Comparison of ENCODE assay signal across 1 cellular context in the genomic region with DNA sequence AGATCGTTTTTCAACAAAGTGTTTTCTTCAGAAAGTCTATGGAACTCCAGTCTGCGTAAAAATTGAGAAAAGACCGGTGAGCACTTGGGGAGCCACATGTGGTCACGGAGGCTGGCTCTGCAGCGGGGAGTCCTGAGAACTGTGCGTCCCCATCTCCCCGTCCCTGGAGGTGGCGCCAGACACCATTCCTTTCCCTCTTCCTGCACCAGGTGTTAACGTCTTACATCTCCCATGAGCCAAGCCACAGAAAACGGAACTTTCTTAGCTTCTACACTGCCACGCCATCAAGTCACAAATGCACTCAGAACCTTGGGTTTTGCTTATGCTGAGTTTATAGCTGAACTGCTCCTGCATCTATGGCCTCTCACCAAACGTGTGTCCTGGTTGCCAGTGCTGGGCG.
TF ChIP-seq lines count a peak whose summit lies in the region.

No MANE protein-coding gene starts in this region.

TF ChIP-seq in HepG2, 621 proteins besides CTCF, POLR2A, EP300 and RAD21 (continued from another document and continues in another):
- TF ChIP-seq KDM3A (CRISPR knock-in tag; IDR thresholded peaks at IDR 0.05; ENCODE audit: low read depth): no peak
- TF ChIP-seq ONECUT2 (CRISPR knock-in tag; IDR thresholded peaks at IDR 0.05): no peak
- no peak for TF ChIP-seq CSRNP1 (CRISPR knock-in tag; IDR thresholded peaks at IDR 0.05)
- no peak for TF ChIP-seq TFDP2 (CRISPR knock-in tag; IDR thresholded peaks at IDR 0.05)
- TF ChIP-seq MAFF (IDR thresholded peaks at IDR 0.05; ENCODE audit: low read depth, low read length): no peak
- TF ChIP-seq ZNF263 (CRISPR knock-in tag; IDR thresholded peaks at IDR 0.05): no peak
- no peak for TF ChIP-seq ZNF703 (CRISPR knock-in tag; IDR thresholded peaks at IDR 0.05; ENCODE audit: borderline replicate concordance)
- no peak for TF ChIP-seq TAF1 (CRISPR knock-in tag; IDR thresholded peaks at IDR 0.05)
- no peak for TF ChIP-seq ZNF101 (CRISPR knock-in tag; IDR thresholded peaks at IDR 0.05; ENCODE audit: borderline replicate concordance, low read depth)
- TF ChIP-seq POGZ (CRISPR knock-in tag; IDR thresholded peaks at IDR 0.05): no peak
- no peak for TF ChIP-seq CCAR2 (optimal IDR thresholded peaks at IDR 0.05; ENCODE audit: low read depth, low read length)
- TF ChIP-seq, protein P1, sequence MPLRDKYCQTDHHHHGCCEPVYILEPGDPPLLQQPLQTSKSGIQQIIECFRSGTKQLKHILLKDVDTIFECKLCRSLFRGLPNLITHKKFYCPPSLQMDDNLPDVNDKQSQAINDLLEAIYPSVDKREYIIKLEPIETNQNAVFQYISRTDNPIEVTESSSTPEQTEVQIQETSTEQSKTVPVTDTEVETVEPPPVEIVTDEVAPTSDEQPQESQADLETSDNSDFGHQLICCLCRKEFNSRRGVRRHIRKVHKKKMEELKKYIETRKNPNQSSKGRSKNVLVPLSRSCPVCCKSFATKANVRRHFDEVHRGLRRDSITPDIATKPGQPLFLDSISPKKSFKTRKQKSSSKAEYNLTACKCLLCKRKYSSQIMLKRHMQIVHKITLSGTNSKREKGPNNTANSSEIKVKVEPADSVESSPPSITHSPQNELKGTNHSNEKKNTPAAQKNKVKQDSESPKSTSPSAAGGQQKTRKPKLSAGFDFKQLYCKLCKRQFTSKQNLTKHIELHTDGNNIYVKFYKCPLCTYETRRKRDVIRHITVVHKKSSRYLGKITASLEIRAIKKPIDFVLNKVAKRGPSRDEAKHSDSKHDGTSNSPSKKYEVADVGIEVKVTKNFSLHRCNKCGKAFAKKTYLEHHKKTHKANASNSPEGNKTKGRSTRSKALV (CRISPR knock-in tag; IDR thresholded peaks at IDR 0.05): no peak
- TF ChIP-seq HINFP (CRISPR knock-in tag; IDR thresholded peaks at IDR 0.05; ENCODE audit: low read depth): peak; percentile 39; the same call in 1 of the 2 replicates
- no peak for TF ChIP-seq HES4 (CRISPR knock-in tag; IDR thresholded peaks at IDR 0.05; ENCODE audit: borderline replicate concordance)
- no peak for TF ChIP-seq GATAD2A (CRISPR knock-in tag; IDR thresholded peaks at IDR 0.05)
- no peak for TF ChIP-seq ZNF782 (CRISPR knock-in tag; IDR thresholded peaks at IDR 0.05; ENCODE audit: borderline replicate concordance)
- TF ChIP-seq, protein P2, sequence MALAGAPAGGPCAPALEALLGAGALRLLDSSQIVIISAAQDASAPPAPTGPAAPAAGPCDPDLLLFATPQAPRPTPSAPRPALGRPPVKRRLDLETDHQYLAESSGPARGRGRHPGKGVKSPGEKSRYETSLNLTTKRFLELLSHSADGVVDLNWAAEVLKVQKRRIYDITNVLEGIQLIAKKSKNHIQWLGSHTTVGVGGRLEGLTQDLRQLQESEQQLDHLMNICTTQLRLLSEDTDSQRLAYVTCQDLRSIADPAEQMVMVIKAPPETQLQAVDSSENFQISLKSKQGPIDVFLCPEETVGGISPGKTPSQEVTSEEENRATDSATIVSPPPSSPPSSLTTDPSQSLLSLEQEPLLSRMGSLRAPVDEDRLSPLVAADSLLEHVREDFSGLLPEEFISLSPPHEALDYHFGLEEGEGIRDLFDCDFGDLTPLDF (CRISPR knock-in tag; IDR thresholded peaks at IDR 0.05): no peak
- TF ChIP-seq RBM22 (optimal IDR thresholded peaks at IDR 0.05; ENCODE audit: low read length): peak; percentile 75
- TF ChIP-seq ZNF280B (CRISPR knock-in tag; IDR thresholded peaks at IDR 0.05; ENCODE audit: borderline replicate concordance): no peak
- TF ChIP-seq ZSCAN29 (CRISPR knock-in tag; conservative IDR thresholded peaks at IDR 0.05): no peak
- TF ChIP-seq THAP11 (CRISPR knock-in tag; IDR thresholded peaks at IDR 0.05): no peak
- TF ChIP-seq PPARG (CRISPR knock-in tag; conservative IDR thresholded peaks at IDR 0.05): 0 out of 2 replicates have a peak, but pooled peaks have one; percentile 17
- no peak for TF ChIP-seq NONO (IDR thresholded peaks at IDR 0.05)
- no peak for TF ChIP-seq NONO (CRISPR knock-in tag; conservative IDR thresholded peaks at IDR 0.05)
- TF ChIP-seq NR3C1 (CRISPR knock-in tag; IDR thresholded peaks at IDR 0.05): no peak
- no peak for TF ChIP-seq ZSCAN9 (CRISPR knock-in tag; IDR thresholded peaks at IDR 0.05; ENCODE audit: borderline replicate concordance)
- no peak for TF ChIP-seq ATF1 (CRISPR knock-in tag; IDR thresholded peaks at IDR 0.05)
- TF ChIP-seq TOE1 (CRISPR knock-in tag; IDR thresholded peaks at IDR 0.05): no peak
- no peak for TF ChIP-seq ZNF7 (CRISPR knock-in tag; IDR thresholded peaks at IDR 0.05)
- no peak for TF ChIP-seq ZNF556 (CRISPR knock-in tag; IDR thresholded peaks at IDR 0.05; ENCODE audit: borderline replicate concordance)
- TF ChIP-seq, protein P3, sequence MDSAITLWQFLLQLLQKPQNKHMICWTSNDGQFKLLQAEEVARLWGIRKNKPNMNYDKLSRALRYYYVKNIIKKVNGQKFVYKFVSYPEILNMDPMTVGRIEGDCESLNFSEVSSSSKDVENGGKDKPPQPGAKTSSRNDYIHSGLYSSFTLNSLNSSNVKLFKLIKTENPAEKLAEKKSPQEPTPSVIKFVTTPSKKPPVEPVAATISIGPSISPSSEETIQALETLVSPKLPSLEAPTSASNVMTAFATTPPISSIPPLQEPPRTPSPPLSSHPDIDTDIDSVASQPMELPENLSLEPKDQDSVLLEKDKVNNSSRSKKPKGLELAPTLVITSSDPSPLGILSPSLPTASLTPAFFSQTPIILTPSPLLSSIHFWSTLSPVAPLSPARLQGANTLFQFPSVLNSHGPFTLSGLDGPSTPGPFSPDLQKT (CRISPR knock-in tag; IDR thresholded peaks at IDR 0.05; ENCODE audit: borderline replicate concordance): no peak
- no peak for TF ChIP-seq REST (IDR thresholded peaks at IDR 0.05; ENCODE audit: borderline replicate concordance in 1 of 2, low read depth in 1 of 2, low read length in 2 of 2)
- TF ChIP-seq USF2 (IDR thresholded peaks at IDR 0.05; ENCODE audit: low read depth, low read length): no peak
- TF ChIP-seq USF2 (CRISPR knock-in tag; IDR thresholded peaks at IDR 0.05; ENCODE audit: borderline replicate concordance): no peak
- no peak for TF ChIP-seq JUN (CRISPR knock-in tag; IDR thresholded peaks at IDR 0.05)
- no peak for TF ChIP-seq HMGA1 (CRISPR knock-in tag; conservative IDR thresholded peaks at IDR 0.05)
- TF ChIP-seq POLR2AphosphoS5 (IDR thresholded peaks at IDR 0.05; ENCODE audit: low read depth, low read length): no peak
- TF ChIP-seq IKZF4 (CRISPR knock-in tag; IDR thresholded peaks at IDR 0.05; ENCODE audit: borderline replicate concordance, low read depth, not compliant biosample characterization): no peak
- TF ChIP-seq TEAD2 (CRISPR knock-in tag; IDR thresholded peaks at IDR 0.05): no peak
- 0 out of 2 replicates have a peak, but pooled peaks have one; percentile 36 for TF ChIP-seq ZNF276 (CRISPR knock-in tag; IDR thresholded peaks at IDR 0.05; ENCODE audit: low read depth)
